30 cellular contexts compared by ENCODE assay signal in genomic region chr18:63904694-63905093, GRCh38. TPM values are rescaled to one million over a fixed set of nuclear protein-coding genes. Genes with fewer than 3 reads are reported as not detected.
"Had no signal": no experiment of that assay in that cellular context is flagged by ENCODE, and none has a peak within 500 bp of the region (broad histone marks: within the 10 kb centered on the region; RNA-seq: fewer than 3 reads in every experiment).

No MANE protein-coding gene starts in this region.

- H3K27ac ChIP-seq: coronary artery, esophagus squamous epithelium, gastrocnemius medialis, heart right ventricle, left lung, lower lobe of right lung had no signal

- H3K27me3 ChIP-seq: esophagus squamous epithelium, gastrocnemius medialis, heart right ventricle, left lung had no signal

- DNase-seq: effector CD8-positive, alpha-beta T cell; effector memory CD8-positive, alpha-beta T cell; endodermal cell; erythroblast; esophagus squamous epithelium; foreskin melanocyte; gastrocnemius medialis; glutamatergic neuron; head of caudate nucleus; heart right ventricle; hippocampal formation; left cardiac atrium; left lung; left ventricle myocardium superior; lower lobe of right lung; mesenchymal stem cell; mucosa of descending colon; naive B cell had no signal

- H3K9me3 ChIP-seq: esophagus squamous epithelium, gastrocnemius medialis, heart right ventricle, left lung, lower lobe of right lung, mucosa of descending colon had no signal

- ATAC-seq: effector memory CD8-positive, alpha-beta T cell; esophagus mucosa; gastrocnemius medialis; heart right ventricle; left cardiac atrium; left lung; left ventricle myocardium superior; lower lobe of right lung; mucosa of descending colon had no signal

- FAIRE-seq: colon, endometrium, islet of Langerhans had no signal

- H3K36me3 ChIP-seq: gastrocnemius medialis, heart right ventricle, left lung, lower lobe of right lung had no signal

- H3K4me3 ChIP-seq: coronary artery, esophagus squamous epithelium, gastrocnemius medialis, heart right ventricle, left lung, lower lobe of right lung, mucosa of descending colon had no signal

- H3K4me1 ChIP-seq: gastrocnemius medialis, lower lobe of right lung had no signal

RNA-seq across cellular contexts. Expression of gene SERPINB10, which starts 3.1 kb away (rescaled TPM):
- total RNA-seq: dermis microvascular lymphatic vessel endothelial cell, endodermal cell, gastrocnemius medialis, glomerular endothelial cell, heart right ventricle, kidney epithelial cell, left cardiac atrium, left ventricle myocardium superior, lower lobe of right lung, lung microvascular endothelial cell, mesenteric fat pad, mesothelial cell of epicardium, mucosa of descending colon, myocyte had no signal
- polyA plus RNA-seq: heart right ventricle had no signal

RNA-seq across cellular contexts. Expression of gene SERPINB2, which starts 17.2 kb away (rescaled TPM):
- total RNA-seq: dermis microvascular lymphatic vessel endothelial cell, endodermal cell, gastrocnemius medialis, left ventricle myocardium superior, lower lobe of right lung, mucosa of descending colon had no signal

RNA-seq across cellular contexts. Expression of gene HMSD, which starts 44.4 kb away (rescaled TPM):
- total RNA-seq: dermis microvascular lymphatic vessel endothelial cell, gastrocnemius medialis, kidney epithelial cell, lung microvascular endothelial cell, mesenteric fat pad, myocyte had no signal
